In genomic region chr3:99637381-99638111, GRCh38 we compare ENCODE assay signal across 8 cellular contexts. TPM values are rescaled to one million over a fixed set of nuclear protein-coding genes. Genes with fewer than 3 reads are reported as not detected.
A peak's percentile ranks its signal among the peaks of the same experiment; 100 is the strongest.
DNase-seq lines count a peak whose midpoint lies in the region; ATAC-seq and TF ChIP-seq lines count a peak whose summit lies in the region.

No MANE protein-coding gene starts in this region.

- no peak overlapping the region for H3K27ac Mint-ChIP-seq in activated T-cell treated with anti-CD3 and anti-CD28 coated beads, Interleukin-2, amount 50 U/mL, for 72 hours

- TF ChIP-seq POLR2A in breast epithelium (IDR thresholded peaks at IDR 0.05): no peak

- DNase-seq in activated T-cell treated with anti-CD3 and anti-CD28 coated beads, Interleukin-2, amount 50 U/mL, for 72 hours: peak in 1 of 2 donors; percentile 2
- DNase-seq in activated T-cell treated with anti-CD3 and anti-CD28 coated beads for 4 hours (no peak), breast epithelium (ENCODE audit: low spot score in 2 of 2) (no peak), left lobe of liver (ENCODE audit: low spot score) (no peak), AML-193 (lab: John Stamatoyannopoulos, UW) (no peak)
- DNase-seq in stimulated activated naive CD4-positive, alpha-beta T cell (lab: John Stamatoyannopoulos, UW): no peak

- H3K27me3 ChIP-seq in breast epithelium: peaks cover 0 to 20% of the 10 kb centered on the region in 2 donors
- H3K27me3 ChIP-seq in thymus (ENCODE audit: control insufficient read depth, insufficient read depth): peaks cover 13% of the 10 kb centered on the region

- H3K9me3 ChIP-seq in breast epithelium: no peaks in the 10 kb centered on the region
- H3K9me3 ChIP-seq in thymus (ENCODE audit: control insufficient read depth): no peaks in the 10 kb centered on the region

- H3K36me3 Mint-ChIP-seq in activated T-cell treated with anti-CD3 and anti-CD28 coated beads, Interleukin-2, amount 50 U/mL, for 72 hours (ENCODE audit: insufficient read depth in 2 of 2): peaks cover 1 to 4% of the 10 kb centered on the region in 2 donors

- H3K4me1 ChIP-seq in breast epithelium (no peaks in the 10 kb centered on the region), thymus (ENCODE audit: control insufficient read depth, insufficient read depth, low read length) (no peaks in the 10 kb centered on the region)

- H3K27ac ChIP-seq in breast epithelium (peak overlapping the region; percentile 14 to 68), thymus (ENCODE audit: low read depth) (peak overlapping the region; percentile 15)

- H3K9me3 Mint-ChIP-seq in activated T-cell treated with anti-CD3 and anti-CD28 coated beads, Interleukin-2, amount 50 U/mL, for 72 hours: no peaks in the 10 kb centered on the region

- TF ChIP-seq CTCF in breast epithelium (IDR thresholded peaks at IDR 0.05): no peak

- H3K36me3 ChIP-seq in breast epithelium (no peaks in the 10 kb centered on the region), thymus (ENCODE audit: control insufficient read depth, insufficient read depth) (no peaks in the 10 kb centered on the region)

- intact Hi-C loops in breast epithelium (cut with DNase I; ENCODE audit: low total_unique reads): no loop called here

- peaks cover 81% of the 10 kb centered on the region for H3K27me3 Mint-ChIP-seq in activated T-cell treated with anti-CD3 and anti-CD28 coated beads, Interleukin-2, amount 50 U/mL, for 72 hours (ENCODE audit: low read depth)

- ATAC-seq in activated T-cell treated with anti-CD3 and anti-CD28 coated beads, Interleukin-2, amount 50 U/mL, for 72 hours (replicated peaks in 1 of 2): peak; percentile 77 to 83
- peak; percentile 26 for ATAC-seq in left lobe of liver
- no peak for ATAC-seq in HG02884 (IDR thresholded peaks at IDR 0.05; ENCODE audit: unreplicated experiment)

- H3K4me3 Mint-ChIP-seq in activated T-cell treated with anti-CD3 and anti-CD28 coated beads, Interleukin-2, amount 50 U/mL, for 72 hours: peak overlapping the region; percentile 67 to 82

- WGBS in thymus: 3% methylated on average over 22 of the region's 22 CpGs

- H3K4me3 ChIP-seq in breast epithelium (peak overlapping the region; percentile 49 to 65 (median 56)), thymus (ENCODE audit: low read length) (peak overlapping the region; percentile 14)

- H3K4me1 Mint-ChIP-seq in activated T-cell treated with anti-CD3 and anti-CD28 coated beads, Interleukin-2, amount 50 U/mL, for 72 hours (ENCODE audit: low read depth): peaks cover 22% of the 10 kb centered on the region

RNA-seq across cellular contexts. Expression of gene COL8A1, which starts 0.8 kb away (rescaled TPM):
- under 1 TPM in 1 of 2 donors, not detected in 1; 0.10 TPM for total RNA-seq in activated T-cell treated with anti-CD3 and anti-CD28 coated beads, Interleukin-2, amount 50 U/mL, for 72 hours
- total RNA-seq in breast epithelium (10 to 100 TPM in 2 of 3 donors, 1 to 10 TPM in 1; 9.2 to 43.6 (median 13.6) TPM), left lobe of liver (0.75 TPM)
- polyA plus RNA-seq in thymus: 5.9 TPM
